Comparison of ENCODE assay signal across 17 cellular contexts in the genomic region with DNA sequence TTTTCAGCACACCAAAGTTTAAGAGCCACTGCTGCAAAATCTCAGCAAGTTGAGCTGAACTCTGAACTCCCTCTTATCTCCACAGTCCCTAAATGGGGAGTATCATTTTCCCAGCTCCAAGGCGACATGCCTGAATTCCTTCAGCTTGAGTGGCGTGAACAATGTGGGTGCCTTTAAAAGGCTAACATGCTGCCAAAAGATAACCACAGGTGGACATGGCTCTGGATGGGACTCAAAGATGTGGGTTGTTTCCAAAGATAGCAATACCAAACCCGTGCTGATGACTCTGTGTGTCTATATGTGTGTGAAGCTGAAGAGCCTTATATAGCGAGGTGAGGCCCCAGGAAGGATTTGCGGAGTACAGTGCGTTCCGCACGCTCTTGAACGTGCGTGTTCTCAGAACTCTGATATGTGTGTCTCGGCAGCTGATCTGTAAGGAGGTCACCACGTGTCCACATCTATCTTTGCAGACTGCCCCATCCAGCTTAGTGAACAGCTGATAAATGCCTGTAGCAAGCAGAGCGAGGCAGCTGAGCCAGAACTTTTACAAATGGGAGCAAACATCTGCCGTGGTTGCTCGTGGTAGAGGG.
"Had no signal": no experiment of that assay in that cellular context is flagged by ENCODE, and none has a peak within 500 bp of the region (broad histone marks: within the 10 kb centered on the region; RNA-seq: fewer than 3 reads in every experiment).

No MANE protein-coding gene starts in this region.

- H3K27ac Mint-ChIP-seq: activated CD4-positive, alpha-beta memory T cell treated with anti-CD3 and anti-CD28 coated beads for 36 hours; activated CD8-positive, alpha-beta memory T cell treated with anti-CD3 and anti-CD28 coated beads, Interleukin-2, amount 10 ng/mL, durations not matched to agents 7 days and 5 days; mesothelial cell of epicardium; stimulated activated naive CD8-positive, alpha-beta T cell treated with anti-CD3 and anti-CD28 coated beads, Interleukin-15, Interleukin-2, amounts not matched to agents 100 ng/mL and 50 ng/mL, for 24 hours had no signal

- H3K9me3 ChIP-seq: pancreas, suprapubic skin had no signal

- H3K9me3 Mint-ChIP-seq: activated CD4-positive, alpha-beta memory T cell treated with anti-CD3 and anti-CD28 coated beads for 36 hours had no signal

- H3K4me3 ChIP-seq: coronary artery, lung, pancreas, SK-N-MC, suprapubic skin had no signal

- H3K27me3 ChIP-seq: pancreas, suprapubic skin had no signal

- ATAC-seq: activated CD8-positive, alpha-beta memory T cell treated with anti-CD3 and anti-CD28 coated beads, Interleukin-2, amount 10 ng/mL, durations not matched to agents 7 days and 5 days; esophagus mucosa; pancreas had no signal

- H3K4me3 Mint-ChIP-seq: activated CD4-positive, alpha-beta memory T cell treated with anti-CD3 and anti-CD28 coated beads for 36 hours; activated CD8-positive, alpha-beta memory T cell treated with anti-CD3 and anti-CD28 coated beads, Interleukin-2, amount 10 ng/mL, durations not matched to agents 7 days and 5 days; mesothelial cell of epicardium; stimulated activated naive CD8-positive, alpha-beta T cell treated with anti-CD3 and anti-CD28 coated beads, Interleukin-15, Interleukin-2, amounts not matched to agents 100 ng/mL and 50 ng/mL, for 24 hours had no signal

- H3K4me1 ChIP-seq: pancreas, suprapubic skin had no signal

- H3K27ac ChIP-seq: coronary artery, pancreas, SK-N-MC, suprapubic skin had no signal

- FAIRE-seq: pancreas, small intestine had no signal

- H3K36me3 ChIP-seq: pancreas, suprapubic skin had no signal

- H3K36me3 Mint-ChIP-seq: activated CD4-positive, alpha-beta memory T cell treated with anti-CD3 and anti-CD28 coated beads for 36 hours; activated CD8-positive, alpha-beta memory T cell treated with anti-CD3 and anti-CD28 coated beads, Interleukin-2, amount 10 ng/mL, durations not matched to agents 7 days and 5 days; mesothelial cell of epicardium had no signal

- DNase-seq: activated CD4-positive, alpha-beta memory T cell treated with anti-CD3 and anti-CD28 coated beads for 36 hours; activated CD4-positive, alpha-beta T cell treated with anti-CD3 and anti-CD28 coated beads for 1 hour; activated CD8-positive, alpha-beta memory T cell treated with anti-CD3 and anti-CD28 coated beads, Interleukin-2, amount 10 ng/mL, durations not matched to agents 7 days and 5 days; activated effector memory CD4-positive, alpha-beta T cell treated with Interleukin-2 at 50 U/mL for 16 hours; activated naive CD4-positive, alpha-beta T cell treated with anti-CD3 and anti-CD28 coated beads, Interleukin-2, amount 50 U/mL, for 16 hours; activated T-cell treated with anti-CD3 and anti-CD28 coated beads, Interleukin-2, amount 50 U/mL, for 1 hour; pancreas; small intestine; T-helper 9 cell; trophoblast cell had no signal
